ENCODE assay signal across 1 cellular context in genomic region chr1:160025314-160025713, GRCh38.
TF ChIP-seq lines count a peak whose summit lies in the region.

No MANE protein-coding gene starts in this region.

TF ChIP-seq in HepG2, 621 proteins besides CTCF, POLR2A, EP300 and RAD21:
- TF ChIP-seq IRF2 (CRISPR knock-in tag; IDR thresholded peaks at IDR 0.05), result no peak
- no peak for TF ChIP-seq ZNF746 (CRISPR knock-in tag; IDR thresholded peaks at IDR 0.05)
